9 cellular contexts compared by ENCODE assay signal in the genomic region with DNA sequence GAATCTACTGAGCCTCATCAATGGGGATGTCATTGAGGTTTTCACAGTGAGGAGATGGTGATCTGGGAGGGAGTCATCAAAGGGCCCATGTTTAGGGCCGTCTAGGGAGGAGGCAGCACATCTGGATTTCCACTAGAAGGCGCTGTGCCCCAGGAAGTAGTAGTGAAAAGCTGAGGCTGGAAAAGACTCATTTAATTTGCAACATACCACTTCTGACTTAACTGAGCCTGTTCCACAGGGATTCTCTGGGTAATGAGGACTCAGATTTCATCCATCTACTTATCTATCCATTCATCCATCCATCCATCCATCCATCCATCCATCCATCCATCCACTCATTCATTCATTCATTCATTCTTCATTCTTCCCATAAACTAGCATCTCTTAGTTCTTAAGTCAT. TPM values are rescaled to one million over a fixed set of nuclear protein-coding genes. Genes with fewer than 3 reads are reported as not detected.
DNase-seq lines count a peak whose midpoint lies in the region; ATAC-seq and TF ChIP-seq lines count a peak whose summit lies in the region.
"Had no signal": no experiment of that assay in that cellular context is flagged by ENCODE, and none has a peak within 500 bp of the region (broad histone marks: within the 10 kb centered on the region; RNA-seq: fewer than 3 reads in every experiment).

No MANE protein-coding gene starts in this region.

- H3K4me2 ChIP-seq in GM23338 = no peak overlapping the region

- no peaks in the 10 kb centered on the region for H3F3A ChIP-seq in GM23338 (replicated peaks; ENCODE audit: low read depth)

- no peak overlapping the region for H2AFZ ChIP-seq in GM23338

- H3K4me1 ChIP-seq in GM23338 (ENCODE audit: insufficient read depth) = no peaks in the 10 kb centered on the region
- H3K4me1 ChIP-seq in uterus = no peaks in the 10 kb centered on the region

- DNase-seq in C1 segment of cervical spinal cord (lab: John Stamatoyannopoulos, UW) = peak in 9 of 14 donors; percentile 3 to 35 (median 24)
- peak; percentile 90 for DNase-seq in GM23338 (ENCODE audit: low spot score)
- DNase-seq in NCI-H345 (lab: John Stamatoyannopoulos, UW) = peak; percentile 61
- peak; percentile 81 for DNase-seq in activated CD4-positive, alpha-beta T cell treated with anti-CD3 and anti-CD28 coated beads for 48 hours
- DNase-seq in effector CD4-positive, alpha-beta T cell = peak; percentile 39
- DNase-seq in naive thymus-derived CD8-positive, alpha-beta T cell = peak in 9 of 10 donors; percentile 29 to 72 (median 47)
- no peak for DNase-seq in uterus

- TF ChIP-seq CTCF in GM23338 (conservative IDR thresholded peaks at IDR 0.05; ENCODE audit: low read depth in 2 of 2) (peak; percentile 93 to 95), uterus (IDR thresholded peaks at IDR 0.05) (peak in 3 of 4 experiments; percentile 12 to 40 (median 27))

- intact Hi-C loops in uterus (cut with DNase I; ENCODE audit: low total_unique reads) = no loop called here

- H3K27me3 ChIP-seq in GM23338 (ENCODE audit: insufficient read depth) (0 out of 2 replicates have a peak, but pooled peaks cover 3% of the 10 kb centered on the region), uterus (no peaks in the 10 kb centered on the region)

- no peaks in the 10 kb centered on the region for H3K9me2 ChIP-seq in GM23338 (ENCODE audit: insufficient read depth)

- H3K9me3 Mint-ChIP-seq in GM23338 = no peaks in the 10 kb centered on the region
- H3K9me3 Mint-ChIP-seq in naive thymus-derived CD8-positive, alpha-beta T cell = no peaks in the 10 kb centered on the region

- no peak overlapping the region for H3K27ac Mint-ChIP-seq in GM23338
- peak overlapping the region in 2 of 10 donors; percentile 40 to 86 for H3K27ac Mint-ChIP-seq in naive thymus-derived CD8-positive, alpha-beta T cell

- H3K4me3 ChIP-seq in GM23338 = no peak overlapping the region
- no peak overlapping the region for H3K4me3 ChIP-seq in uterus

- H3K79me2 ChIP-seq in GM23338 (replicated peaks; ENCODE audit: insufficient read depth) = no peaks in the 10 kb centered on the region

- H3K27ac ChIP-seq in GM23338 (ENCODE audit: low read depth) = no peak overlapping the region
- no peak overlapping the region for H3K27ac ChIP-seq in uterus

- H3K27me3 Mint-ChIP-seq in GM23338 (ENCODE audit: insufficient read depth, low read depth, poor library complexity) = peaks cover 2% of the 10 kb centered on the region
- peaks cover 5 to 23% (median 11%) of the 10 kb centered on the region in 5 donors for H3K27me3 Mint-ChIP-seq in naive thymus-derived CD8-positive, alpha-beta T cell

- H4K20me1 ChIP-seq in GM23338 (replicated peaks; ENCODE audit: insufficient read depth) = no peaks in the 10 kb centered on the region

- POLR2A ChIA-PET in naive thymus-derived CD8-positive, alpha-beta T cell (lab: Charles Lee) = interaction anchor here (1.3 kb wide), 1 partner anchor 17 kb away, joined by 4 read pairs; the partner anchor contains the start of gene SHF

- peaks cover 2% of the 10 kb centered on the region; the same call in 2 of the 3 replicates for H3K4me1 Mint-ChIP-seq in GM23338
- H3K4me1 Mint-ChIP-seq in naive thymus-derived CD8-positive, alpha-beta T cell = peaks cover 3 to 8% (median 4%) of the 10 kb centered on the region in 4 donors

- no peak for TF ChIP-seq POLR2A in uterus (IDR thresholded peaks at IDR 0.05)

- H3K36me3 Mint-ChIP-seq in GM23338 (ENCODE audit: low read depth) = no peaks in the 10 kb centered on the region
- no peaks in the 10 kb centered on the region for H3K36me3 Mint-ChIP-seq in naive thymus-derived CD8-positive, alpha-beta T cell

- H3K36me3 ChIP-seq in GM23338 (ENCODE audit: insufficient read depth) = no peaks in the 10 kb centered on the region
- no peaks in the 10 kb centered on the region for H3K36me3 ChIP-seq in uterus

- no peak overlapping the region; the same call in 2 of the 3 replicates for H3K4me3 Mint-ChIP-seq in GM23338
- H3K4me3 Mint-ChIP-seq in naive thymus-derived CD8-positive, alpha-beta T cell = no peak overlapping the region

- no peaks in the 10 kb centered on the region for H3K9me3 ChIP-seq in uterus

- ATAC-seq in GM23338 (peak; percentile 59), HG03521 (IDR thresholded peaks at IDR 0.05; ENCODE audit: unreplicated experiment) (no peak)
- no peak for ATAC-seq in naive thymus-derived CD8-positive, alpha-beta T cell

TF ChIP-seq in GM23338, 12 proteins besides CTCF, POLR2A, EP300 and RAD21:
- TF ChIP-seq POLR2AphosphoS5 (IDR thresholded peaks at IDR 0.05; ENCODE audit: low read depth) = no peak
- no peak for TF ChIP-seq EZH2 (IDR thresholded peaks at IDR 0.05; ENCODE audit: low read depth, unreplicated experiment)
- no peak for TF ChIP-seq REST (IDR thresholded peaks at IDR 0.05; ENCODE audit: unreplicated experiment)

RNA-seq across cellular contexts. Expression of gene SHF, which starts 17.4 kb away (rescaled TPM):
- total RNA-seq in GM23338 (2014; rRNA removed; shearing (Covaris generic)) = 15.1 and 15.6 TPM in 2 replicates
- polyA plus RNA-seq in GM23338 (2016; fragmentation: Nextera tagmentation; extraction: Ambion mirVana) = 5.8 and 6.6 TPM in 2 replicates
- 1 to 10 TPM; 8.1 to 9.7 TPM for total RNA-seq in naive thymus-derived CD8-positive, alpha-beta T cell
- polyA plus RNA-seq in naive thymus-derived CD8-positive, alpha-beta T cell = 1 to 10 TPM; 1.1 to 2.6 (median 1.4) TPM
- total RNA-seq in uterus = 10 to 100 TPM in 3 of 4 donors, 1 to 10 TPM in 1; 1.5 to 37.5 (median 24.1) TPM

RNA-seq across cellular contexts. Expression of gene SLC28A2, which starts 46.8 kb away (rescaled TPM):
- total RNA-seq in GM23338 (2014; rRNA removed; shearing (Covaris generic)) = not detected in 2 replicates
- 0.14 and 0.18 TPM in 2 replicates for polyA plus RNA-seq in GM23338 (2016; fragmentation: Nextera tagmentation; extraction: Ambion mirVana)
- not detected for total RNA-seq in naive thymus-derived CD8-positive, alpha-beta T cell
- not detected for polyA plus RNA-seq in naive thymus-derived CD8-positive, alpha-beta T cell
- total RNA-seq in uterus = not detected
- total RNA-seq: pulmonary artery endothelial cell had no signal

Comparison
In these comparisons a context has a peak if more than half of its experiments do, and no peak if none do; other contexts are left out.
1. DNase-seq: peak in C1 segment of cervical spinal cord (9 of 14), GM23338 (single experiment), NCI-H345 (single experiment), activated CD4-positive, alpha-beta T cell treated with anti-CD3 and anti-CD28 coated beads for 48 hours (single experiment), effector CD4-positive, alpha-beta T cell (single experiment) and naive thymus-derived CD8-positive, alpha-beta T cell (9 of 10); none in uterus (0 of 2).